Comparison of ENCODE assay signal across 13 cellular contexts in the genomic region with DNA sequence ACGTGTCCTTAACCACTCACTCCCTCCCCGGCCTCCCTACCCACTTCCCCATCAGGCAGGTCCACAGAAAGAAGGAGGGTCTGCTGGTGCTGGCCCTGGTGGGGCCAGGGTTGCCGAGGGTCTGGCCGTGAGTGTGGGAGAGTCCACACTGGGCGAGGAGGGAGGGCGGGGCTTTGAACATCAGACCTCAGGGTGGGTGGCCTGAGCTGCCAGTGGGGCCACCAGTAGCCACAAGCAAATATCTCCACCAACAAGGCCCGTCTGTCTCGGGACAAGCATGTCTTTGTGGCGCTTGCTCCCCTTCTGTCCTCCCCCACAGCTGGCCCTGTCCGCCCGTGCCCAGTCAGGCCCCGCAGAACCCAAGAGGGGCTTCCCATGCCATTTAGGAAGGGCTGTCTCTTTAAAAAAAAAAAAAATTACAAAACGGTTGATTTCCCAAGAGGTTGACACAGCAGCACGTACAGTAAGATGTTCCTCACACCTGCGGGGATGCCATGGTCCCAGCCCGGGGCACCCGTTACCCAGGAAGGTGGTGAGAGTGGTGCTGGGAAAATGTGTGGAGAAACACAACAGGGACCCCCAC. TPM values are rescaled to one million over a fixed set of nuclear protein-coding genes. Genes with fewer than 3 reads are reported as not detected.
DNase-seq lines count a peak whose midpoint lies in the region; ATAC-seq and TF ChIP-seq lines count a peak whose summit lies in the region.
"Had no signal": no experiment of that assay in that cellular context is flagged by ENCODE, and none has a peak within 500 bp of the region (broad histone marks: within the 10 kb centered on the region; RNA-seq: fewer than 3 reads in every experiment).

No MANE protein-coding gene starts in this region.

- H3K4me3 Mint-ChIP-seq in WTC11, result no peak overlapping the region
- H3K4me3 Mint-ChIP-seq: T-helper 1 cell treated with Interleukin-12 subunit alpha and Interleukin-12 subunit beta and Interleukin-4 antibody, amounts not matched to agents 30 μg/mL and 1 μg/mL, for 36 hours had no signal

- peaks cover 6% of the 10 kb centered on the region for H3K4me1 Mint-ChIP-seq in WTC11

- no peak for TF ChIP-seq CTCF in WTC11 (IDR thresholded peaks at IDR 0.05)
- TF ChIP-seq CTCF in right lobe of liver (IDR thresholded peaks at IDR 0.05), result no peak
- TF ChIP-seq CTCF in prostate gland (IDR thresholded peaks at IDR 0.05), result no peak

- H3K9me3 ChIP-seq in BLaER1 (no peaks in the 10 kb centered on the region), right lobe of liver (no peaks in the 10 kb centered on the region), prostate gland (no peaks in the 10 kb centered on the region)
- H3K9me3 ChIP-seq: mucosa of descending colon, transverse colon had no signal

- H3K36me3 Mint-ChIP-seq in WTC11, result peaks cover 3% of the 10 kb centered on the region; the same call in 1 of the 2 replicates

- H3K27me3 Mint-ChIP-seq in WTC11 (ENCODE audit: low read depth), result peaks cover 8% of the 10 kb centered on the region

- peak overlapping the region; percentile 40 for H3K9ac ChIP-seq in BLaER1

- no peaks in the 10 kb centered on the region for H3K9me3 Mint-ChIP-seq in WTC11
- H3K9me3 Mint-ChIP-seq: T-helper 1 cell treated with Interleukin-12 subunit alpha and Interleukin-12 subunit beta and Interleukin-4 antibody, amounts not matched to agents 30 μg/mL and 1 μg/mL, for 36 hours had no signal

- no peak for TF ChIP-seq POLR2A in right lobe of liver (IDR thresholded peaks at IDR 0.05)
- no peak for TF ChIP-seq POLR2A in prostate gland (IDR thresholded peaks at IDR 0.05)

- intact Hi-C loops in right lobe of liver (cut with DNase I) (loop anchor here (10.0 kb wide), 1 partner anchor 65 kb away; no protein-coding TSS in a partner anchor), prostate gland (cut with DNase I) (no loop called here)

- H3K27me3 ChIP-seq in BLaER1, result peaks cover 26% of the 10 kb centered on the region
- H3K27me3 ChIP-seq in right lobe of liver, result no peaks in the 10 kb centered on the region
- no peaks in the 10 kb centered on the region for H3K27me3 ChIP-seq in prostate gland (replicated peaks; ENCODE audit: insufficient read depth)

- H3K27ac ChIP-seq in BLaER1, result peak overlapping the region; percentile 44; the same call in 1 of the 2 replicates
- H3K27ac ChIP-seq in right lobe of liver, result peak overlapping the region in 1 of 3 donors; percentile 37
- H3K27ac ChIP-seq in prostate gland, result no peak overlapping the region
- H3K27ac ChIP-seq: transverse colon had no signal

- 0 out of 2 replicates have a peak overlapping the region, but pooled peaks have one; percentile 32 for H3K27ac Mint-ChIP-seq in WTC11
- H3K27ac Mint-ChIP-seq: T-helper 1 cell treated with Interleukin-12 subunit alpha and Interleukin-12 subunit beta and Interleukin-4 antibody, amounts not matched to agents 30 μg/mL and 1 μg/mL, for 36 hours had no signal

- POLR2A ChIA-PET in WTC11 (lab: Charles Lee), result no interaction called here

- DNase-seq in WTC11 (ENCODE audit: low spot score) (no peak), right lobe of liver (peak; percentile 31 to 58 (median 50)), prostate gland (ENCODE audit: low spot score) (no peak), DMS114 treated with DMSO at 0.1 percent for 48 hours (lab: John Stamatoyannopoulos, UW; ENCODE audit: unreplicated experiment) (no peak)
- DNase-seq: activated CD4-positive, alpha-beta T cell treated with anti-CD3 and anti-CD28 coated beads, Interleukin-2, amount 50 U/mL, for 1 hour; central memory CD4-positive, alpha-beta T cell; DND-41; NCI-H2107; transverse colon had no signal

- peaks cover 47% of the 10 kb centered on the region for H3K4me1 ChIP-seq in BLaER1
- peaks cover 0 to 7% (median 0%) of the 10 kb centered on the region in 4 donors for H3K4me1 ChIP-seq in right lobe of liver
- H3K4me1 ChIP-seq in prostate gland (replicated peaks), result peaks cover 13% of the 10 kb centered on the region

- CTCF ChIA-PET in WTC11 (lab: Charles Lee), result interaction anchor here (2.0 to 6.6 kb wide), 2 partner anchors 26 to 35 kb away, joined by 6 to 94 read pairs; no protein-coding TSS in a partner anchor

- peak overlapping the region; percentile 88 for H3K4me2 ChIP-seq in BLaER1

- ATAC-seq in WTC11 (no peak), right lobe of liver (peak in 3 of 4 donors; percentile 4 to 8 (median 7)), GM21723 (IDR thresholded peaks at IDR 0.05; ENCODE audit: unreplicated experiment) (no peak)
- ATAC-seq: mucosa of descending colon had no signal

- WGBS in right lobe of liver (ENCODE audit: insufficient coverage, low coverage, low lambda C conversion rate, missing lambda C conversion rate), result 23% methylated on average over 12 of the region's 17 CpGs
- WGBS in prostate gland, result 42% methylated on average over 17 of the region's 17 CpGs

- H3K4me3 ChIP-seq in BLaER1 (no peak overlapping the region), right lobe of liver (no peak overlapping the region), prostate gland (no peak overlapping the region)
- H3K4me3 ChIP-seq: mucosa of descending colon, transverse colon had no signal

- H4K20me1 ChIP-seq in BLaER1, result no peaks in the 10 kb centered on the region

- H3K36me3 ChIP-seq in BLaER1 (no peaks in the 10 kb centered on the region), right lobe of liver (peaks cover 0 to 15% (median 0%) of the 10 kb centered on the region in 4 donors), prostate gland (no peaks in the 10 kb centered on the region)
- H3K36me3 ChIP-seq: transverse colon had no signal

TF ChIP-seq in WTC11, 78 proteins besides CTCF, POLR2A, EP300 and RAD21:
- TF ChIP-seq ESRRA (CRISPR knock-in tag; IDR thresholded peaks at IDR 0.05; ENCODE audit: borderline replicate concordance) (no peak), TEAD1 (CRISPR knock-in tag; IDR thresholded peaks at IDR 0.05) (no peak), ZNF232 (CRISPR knock-in tag; IDR thresholded peaks at IDR 0.05) (no peak), ZNF416 (CRISPR knock-in tag; IDR thresholded peaks at IDR 0.05) (no peak), ZNF423 (CRISPR knock-in tag; IDR thresholded peaks at IDR 0.05) (no peak)
- TF ChIP-seq, protein P1, sequence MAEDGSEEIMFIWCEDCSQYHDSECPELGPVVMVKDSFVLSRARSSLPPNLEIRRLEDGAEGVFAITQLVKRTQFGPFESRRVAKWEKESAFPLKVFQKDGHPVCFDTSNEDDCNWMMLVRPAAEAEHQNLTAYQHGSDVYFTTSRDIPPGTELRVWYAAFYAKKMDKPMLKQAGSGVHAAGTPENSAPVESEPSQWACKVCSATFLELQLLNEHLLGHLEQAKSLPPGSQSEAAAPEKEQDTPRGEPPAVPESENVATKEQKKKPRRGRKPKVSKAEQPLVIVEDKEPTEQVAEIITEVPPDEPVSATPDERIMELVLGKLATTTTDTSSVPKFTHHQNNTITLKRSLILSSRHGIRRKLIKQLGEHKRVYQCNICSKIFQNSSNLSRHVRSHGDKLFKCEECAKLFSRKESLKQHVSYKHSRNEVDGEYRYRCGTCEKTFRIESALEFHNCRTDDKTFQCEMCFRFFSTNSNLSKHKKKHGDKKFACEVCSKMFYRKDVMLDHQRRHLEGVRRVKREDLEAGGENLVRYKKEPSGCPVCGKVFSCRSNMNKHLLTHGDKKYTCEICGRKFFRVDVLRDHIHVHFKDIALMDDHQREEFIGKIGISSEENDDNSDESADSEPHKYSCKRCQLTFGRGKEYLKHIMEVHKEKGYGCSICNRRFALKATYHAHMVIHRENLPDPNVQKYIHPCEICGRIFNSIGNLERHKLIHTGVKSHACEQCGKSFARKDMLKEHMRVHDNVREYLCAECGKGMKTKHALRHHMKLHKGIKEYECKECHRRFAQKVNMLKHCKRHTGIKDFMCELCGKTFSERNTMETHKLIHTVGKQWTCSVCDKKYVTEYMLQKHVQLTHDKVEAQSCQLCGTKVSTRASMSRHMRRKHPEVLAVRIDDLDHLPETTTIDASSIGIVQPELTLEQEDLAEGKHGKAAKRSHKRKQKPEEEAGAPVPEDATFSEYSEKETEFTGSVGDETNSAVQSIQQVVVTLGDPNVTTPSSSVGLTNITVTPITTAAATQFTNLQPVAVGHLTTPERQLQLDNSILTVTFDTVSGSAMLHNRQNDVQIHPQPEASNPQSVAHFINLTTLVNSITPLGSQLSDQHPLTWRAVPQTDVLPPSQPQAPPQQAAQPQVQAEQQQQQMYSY (CRISPR knock-in tag; IDR thresholded peaks at IDR 0.05), result no peak

RNA-seq across cellular contexts. Expression of a gene that starts 17.7 kb away (rescaled TPM):
- 314 to 352 TPM (median 343 TPM) in 3 replicates for total RNA-seq in WTC11 (2021)
- total RNA-seq in right lobe of liver, result 100 to 1,000 TPM; 102 to 184 (median 150) TPM
- total RNA-seq in prostate gland, result 100 to 1,000 TPM; 124 to 285 TPM

RNA-seq across cellular contexts. Expression of a gene that starts 23.6 kb away (rescaled TPM):
- total RNA-seq in WTC11 (2021) (49.9 to 56.3 TPM (median 51.6 TPM) in 3 replicates), right lobe of liver (100 to 1,000 TPM in 5 of 6 experiments, 10 to 100 TPM in 1; 95.8 to 184 (median 120) TPM), prostate gland (100 to 1,000 TPM in 1 of 2 donors, 10 to 100 TPM in 1; 92.1 to 114 TPM)

RNA-seq across cellular contexts. Expression of a gene that starts 34.0 kb away (rescaled TPM):
- total RNA-seq in WTC11 (2021), result 23.4 to 28.4 TPM (median 24.5 TPM) in 3 replicates
- total RNA-seq in right lobe of liver, result 10 to 100 TPM in 3 of 6 experiments, 1 to 10 TPM in 3; 6.9 to 15.5 (median 10.5) TPM
- total RNA-seq in prostate gland, result 10 to 100 TPM; 66.0 to 70.9 TPM

RNA-seq across cellular contexts. Expression of a gene that starts 34.6 kb away (rescaled TPM):
- total RNA-seq in WTC11 (2021) (62.2 to 85.3 TPM (median 81.1 TPM) in 3 replicates), right lobe of liver (10 to 100 TPM; 11.3 to 17.9 (median 14.0) TPM), prostate gland (100 to 1,000 TPM in 1 of 2 donors, 10 to 100 TPM in 1; 53.5 to 102 TPM)

RNA-seq across cellular contexts. Expression of a gene that starts 47.7 kb away (rescaled TPM):
- total RNA-seq in WTC11 (2021) (81.9 to 87.6 TPM (median 87.5 TPM) in 3 replicates), right lobe of liver (10 to 100 TPM; 15.8 to 31.9 (median 27.7) TPM), prostate gland (10 to 100 TPM; 29.9 to 72.3 TPM)

Comparison
In these comparisons a context has a peak if more than half of its experiments do, and no peak if none do; other contexts are left out.
1. ATAC-seq: peak in right lobe of liver (3 of 4); none in WTC11 (single experiment) and GM21723 (single experiment).
2. DNase-seq: peak in right lobe of liver (3 of 3); none in WTC11 (single experiment), prostate gland (single experiment) and DMS114 treated with DMSO at 0.1 percent for 48 hours (single experiment).